8 cellular contexts compared by ENCODE assay signal in the genomic region with DNA sequence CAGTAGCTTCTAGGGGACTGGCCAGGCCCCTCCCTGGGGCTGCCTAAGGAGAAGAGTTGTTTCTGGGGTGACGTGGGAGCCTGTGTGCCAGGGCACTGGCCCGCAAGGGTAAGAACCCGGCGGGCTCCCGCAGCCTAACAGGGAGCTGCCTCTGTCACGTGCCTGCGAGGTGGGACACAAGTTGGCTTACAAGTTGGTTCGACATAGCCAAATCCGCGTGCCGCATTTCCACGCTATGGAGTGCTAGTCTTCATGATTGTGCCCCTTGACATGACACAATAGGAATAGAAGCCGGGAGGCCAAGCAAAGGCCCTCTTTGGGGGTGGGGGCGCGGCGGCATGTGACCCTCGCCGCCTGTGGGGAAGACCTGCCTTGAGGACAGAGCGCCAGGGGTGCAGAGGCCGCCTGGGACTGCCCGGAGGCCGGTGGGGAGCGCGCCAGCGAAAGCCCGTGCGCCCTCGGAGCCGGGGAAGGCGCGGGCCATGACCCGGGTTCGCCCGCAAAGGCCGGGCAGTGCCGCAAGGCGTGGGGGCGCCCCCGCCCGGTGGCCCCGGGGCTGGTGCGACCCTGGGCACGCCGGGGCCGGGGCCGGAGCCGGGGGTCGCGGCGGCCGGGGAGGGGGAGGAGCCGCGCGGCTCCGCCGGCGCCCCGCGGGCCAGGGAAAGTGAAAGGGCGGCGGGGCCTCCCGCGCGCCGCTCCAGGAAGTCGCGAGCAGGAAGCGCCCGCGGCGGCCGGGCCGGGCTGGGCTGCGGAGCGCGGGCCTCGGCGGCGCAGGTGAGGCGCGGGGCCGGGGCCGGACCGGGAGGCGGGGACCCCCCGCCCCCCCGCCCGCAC. TPM values are rescaled to one million over a fixed set of nuclear protein-coding genes. Genes with fewer than 3 reads are reported as not detected.
DNase-seq lines count a peak whose midpoint lies in the region; ATAC-seq and TF ChIP-seq lines count a peak whose summit lies in the region.

A gene (plus strand): TSS at position 702 of the 834 bp plus-strand sequence. CDS start 4,603 bp downstream, outside the sequence.

- H3K27ac Mint-ChIP-seq in activated CD8-positive, alpha-beta T cell treated with anti-CD3 and anti-CD28 coated beads for 36 hours = peak within 1 kb of the TSS; percentile 66
- peak within 1 kb of the TSS; percentile 73 to 82 for H3K27ac Mint-ChIP-seq in natural killer cell

- no peaks in the 10 kb centered on the region for H3K9me3 ChIP-seq in vagina

- no peak for DNase-seq in AG04449 (ENCODE audit: low read depth, low spot score)
- peak; percentile 39 for DNase-seq in activated CD8-positive, alpha-beta T cell treated with anti-CD3 and anti-CD28 coated beads for 36 hours
- DNase-seq in natural killer cell = peak; percentile 42
- peak in 1 of 2 donors; percentile 49 for DNase-seq in vagina (ENCODE audit: extremely low spot score in 2 of 2)
- no peak for DNase-seq in NCI-H446 treated with DMSO at 0.1 percent for 48 hours (lab: John Stamatoyannopoulos, UW)

- TF ChIP-seq POLR2A in vagina (IDR thresholded peaks at IDR 0.05) = peak in 1 of 2 donors; percentile 11

- no peaks in the 10 kb centered on the region for H3K27me3 Mint-ChIP-seq in activated CD8-positive, alpha-beta T cell treated with anti-CD3 and anti-CD28 coated beads for 36 hours
- no peaks in the 10 kb centered on the region for H3K27me3 Mint-ChIP-seq in natural killer cell (ENCODE audit: low read depth in 2 of 2)

- peak; percentile 47 for ATAC-seq in GM18520 (IDR thresholded peaks at IDR 0.05; ENCODE audit: unreplicated experiment)
- ATAC-seq in HG03442 (IDR thresholded peaks at IDR 0.05; ENCODE audit: unreplicated experiment) = peak; percentile 39
- peak; percentile 68 for ATAC-seq in activated CD8-positive, alpha-beta T cell treated with anti-CD3 and anti-CD28 coated beads for 36 hours
- peak; percentile 27 for ATAC-seq in esophagus mucosa
- peak; percentile 69 to 77 (median 73) for ATAC-seq in natural killer cell

- no peaks in the 10 kb centered on the region for H3K9me3 Mint-ChIP-seq in activated CD8-positive, alpha-beta T cell treated with anti-CD3 and anti-CD28 coated beads for 36 hours
- no peaks in the 10 kb centered on the region for H3K9me3 Mint-ChIP-seq in natural killer cell

- CTCF ChIA-PET in AG04449 (lab: Yijun Ruan, JAX) = no interaction called here
- CTCF ChIA-PET in activated CD8-positive, alpha-beta T cell treated with anti-CD3 and anti-CD28 coated beads for 36 hours (lab: Charles Lee) = interaction anchor here (0.8 to 1.9 kb wide), 6 partner anchors 24 to 368 kb away, joined by 3 to 5 read pairs (median 3); no protein-coding TSS in a partner anchor

- POLR2A ChIA-PET in AG04449 (lab: Yijun Ruan, JAX) = no interaction called here
- POLR2A ChIA-PET in activated CD8-positive, alpha-beta T cell treated with anti-CD3 and anti-CD28 coated beads for 36 hours (lab: Charles Lee) = interaction anchor here (1.0 to 4.1 kb wide), 8 partner anchors 9 to 98 kb away, joined by 3 to 31 read pairs (median 4); no protein-coding TSS in a partner anchor

- H3K4me1 Mint-ChIP-seq in activated CD8-positive, alpha-beta T cell treated with anti-CD3 and anti-CD28 coated beads for 36 hours (ENCODE audit: low read depth) = peaks cover 20% of the 10 kb centered on the region
- H3K4me1 Mint-ChIP-seq in natural killer cell = peaks cover 20 to 31% of the 10 kb centered on the region in 2 donors

- no peaks in the 10 kb centered on the region for H3K27me3 ChIP-seq in vagina

- intact Hi-C loops in activated CD8-positive, alpha-beta T cell treated with anti-CD3 and anti-CD28 coated beads for 36 hours (cut with micrococcal nuclease) = no loop called here
- intact Hi-C loops in natural killer cell (cut with micrococcal nuclease) (loop anchor here (5.0 kb wide), 1 partner anchor 46 kb away; no protein-coding TSS in a partner anchor), vagina (cut with DNase I) (no loop called here)

- peak within 1 kb of the TSS; percentile 33 for H3K4me3 ChIP-seq in AG04449 (ENCODE audit: low read depth, low read length)
- H3K4me3 ChIP-seq in vagina = peak within 1 kb of the TSS; percentile 66 to 76

- peaks cover 0 to under 1% of the 10 kb centered on the region in 2 donors for H3K36me3 ChIP-seq in vagina

- TF ChIP-seq CTCF in AG04449 (IDR thresholded peaks at IDR 0.05; ENCODE audit: insufficient read depth, low read length, missing control alignments) (no peak), natural killer cell (IDR thresholded peaks at IDR 0.05) (no peak), vagina (IDR thresholded peaks at IDR 0.05) (no peak)
- no peak for TF ChIP-seq CTCF in activated CD8-positive, alpha-beta T cell treated with anti-CD3 and anti-CD28 coated beads for 36 hours (IDR thresholded peaks at IDR 0.05)

- peaks cover 36% of the 10 kb centered on the region for H3K4me1 ChIP-seq in vagina

- peak within 1 kb of the TSS; percentile 77 for H3K4me3 Mint-ChIP-seq in activated CD8-positive, alpha-beta T cell treated with anti-CD3 and anti-CD28 coated beads for 36 hours
- H3K4me3 Mint-ChIP-seq in natural killer cell = peak within 1 kb of the TSS; percentile 91

- peaks cover 8% of the 10 kb centered on the region for H3K36me3 Mint-ChIP-seq in activated CD8-positive, alpha-beta T cell treated with anti-CD3 and anti-CD28 coated beads for 36 hours (ENCODE audit: low read depth)
- H3K36me3 Mint-ChIP-seq in natural killer cell = no peaks in the 10 kb centered on the region

- peak within 1 kb of the TSS; percentile 69 for H3K27ac ChIP-seq in vagina

RNA-seq across cellular contexts. Expression of the gene that starts here (rescaled TPM):
- 10 to 100 TPM; 12.8 to 14.9 TPM for total RNA-seq in activated CD8-positive, alpha-beta T cell treated with anti-CD3 and anti-CD28 coated beads for 36 hours
- 13.9 TPM for total RNA-seq in esophagus mucosa
- total RNA-seq in natural killer cell = 10 to 100 TPM; 24.8 to 25.8 (median 25.3) TPM
- 11.8 TPM for total RNA-seq in vagina

Comparison
In these comparisons a context has a peak if more than half of its experiments do, and no peak if none do; other contexts are left out.
1. DNase-seq: peak in activated CD8-positive, alpha-beta T cell treated with anti-CD3 and anti-CD28 coated beads for 36 hours (single experiment) and natural killer cell (single experiment); none in AG04449 (single experiment) and NCI-H446 treated with DMSO at 0.1 percent for 48 hours (single experiment).
2. Peak in every context shown above with its lines, with median percentiles within 50 percentile points of each other: ATAC-seq.